Comparison of ENCODE assay signal across 5 cellular contexts in genomic region chr12:125772403-125772802, GRCh38.
"Had no signal": no experiment of that assay in that cellular context is flagged by ENCODE, and none has a peak within 500 bp of the region (broad histone marks: within the 10 kb centered on the region; RNA-seq: fewer than 3 reads in every experiment).

No MANE protein-coding gene starts in this region.

- H3K4me3 ChIP-seq: GM12878 had no signal

- FAIRE-seq: G401.6, GM12878, GM18507, GM19239 had no signal

- DNase-seq: GF-D8 had no signal
